Comparison of ENCODE assay signal across 1 cellular context in the genomic region with DNA sequence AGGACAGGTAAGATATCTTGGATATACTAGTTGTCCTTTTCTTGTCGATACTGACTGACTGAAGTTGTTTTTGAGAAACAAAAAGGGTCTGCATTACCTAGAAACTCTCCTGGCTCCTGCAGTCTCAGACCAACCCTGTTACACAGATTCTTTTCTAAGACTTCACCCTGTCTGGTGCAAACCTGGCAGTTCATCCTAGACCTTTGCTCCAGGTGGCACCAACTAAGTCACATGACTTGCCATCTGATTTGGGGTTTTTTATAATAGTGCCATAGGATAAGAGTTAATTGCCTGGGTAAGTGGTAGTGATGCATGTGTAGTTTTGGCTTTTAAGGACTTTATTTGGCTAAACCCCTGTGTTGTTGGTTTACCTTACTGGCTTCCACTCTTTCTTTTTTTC.
TF ChIP-seq lines count a peak whose summit lies in the region.

No MANE protein-coding gene starts in this region.

TF ChIP-seq in GM23338, 12 proteins besides CTCF, POLR2A, EP300 and RAD21 (continued from another document):
- TF ChIP-seq, protein P1, sequence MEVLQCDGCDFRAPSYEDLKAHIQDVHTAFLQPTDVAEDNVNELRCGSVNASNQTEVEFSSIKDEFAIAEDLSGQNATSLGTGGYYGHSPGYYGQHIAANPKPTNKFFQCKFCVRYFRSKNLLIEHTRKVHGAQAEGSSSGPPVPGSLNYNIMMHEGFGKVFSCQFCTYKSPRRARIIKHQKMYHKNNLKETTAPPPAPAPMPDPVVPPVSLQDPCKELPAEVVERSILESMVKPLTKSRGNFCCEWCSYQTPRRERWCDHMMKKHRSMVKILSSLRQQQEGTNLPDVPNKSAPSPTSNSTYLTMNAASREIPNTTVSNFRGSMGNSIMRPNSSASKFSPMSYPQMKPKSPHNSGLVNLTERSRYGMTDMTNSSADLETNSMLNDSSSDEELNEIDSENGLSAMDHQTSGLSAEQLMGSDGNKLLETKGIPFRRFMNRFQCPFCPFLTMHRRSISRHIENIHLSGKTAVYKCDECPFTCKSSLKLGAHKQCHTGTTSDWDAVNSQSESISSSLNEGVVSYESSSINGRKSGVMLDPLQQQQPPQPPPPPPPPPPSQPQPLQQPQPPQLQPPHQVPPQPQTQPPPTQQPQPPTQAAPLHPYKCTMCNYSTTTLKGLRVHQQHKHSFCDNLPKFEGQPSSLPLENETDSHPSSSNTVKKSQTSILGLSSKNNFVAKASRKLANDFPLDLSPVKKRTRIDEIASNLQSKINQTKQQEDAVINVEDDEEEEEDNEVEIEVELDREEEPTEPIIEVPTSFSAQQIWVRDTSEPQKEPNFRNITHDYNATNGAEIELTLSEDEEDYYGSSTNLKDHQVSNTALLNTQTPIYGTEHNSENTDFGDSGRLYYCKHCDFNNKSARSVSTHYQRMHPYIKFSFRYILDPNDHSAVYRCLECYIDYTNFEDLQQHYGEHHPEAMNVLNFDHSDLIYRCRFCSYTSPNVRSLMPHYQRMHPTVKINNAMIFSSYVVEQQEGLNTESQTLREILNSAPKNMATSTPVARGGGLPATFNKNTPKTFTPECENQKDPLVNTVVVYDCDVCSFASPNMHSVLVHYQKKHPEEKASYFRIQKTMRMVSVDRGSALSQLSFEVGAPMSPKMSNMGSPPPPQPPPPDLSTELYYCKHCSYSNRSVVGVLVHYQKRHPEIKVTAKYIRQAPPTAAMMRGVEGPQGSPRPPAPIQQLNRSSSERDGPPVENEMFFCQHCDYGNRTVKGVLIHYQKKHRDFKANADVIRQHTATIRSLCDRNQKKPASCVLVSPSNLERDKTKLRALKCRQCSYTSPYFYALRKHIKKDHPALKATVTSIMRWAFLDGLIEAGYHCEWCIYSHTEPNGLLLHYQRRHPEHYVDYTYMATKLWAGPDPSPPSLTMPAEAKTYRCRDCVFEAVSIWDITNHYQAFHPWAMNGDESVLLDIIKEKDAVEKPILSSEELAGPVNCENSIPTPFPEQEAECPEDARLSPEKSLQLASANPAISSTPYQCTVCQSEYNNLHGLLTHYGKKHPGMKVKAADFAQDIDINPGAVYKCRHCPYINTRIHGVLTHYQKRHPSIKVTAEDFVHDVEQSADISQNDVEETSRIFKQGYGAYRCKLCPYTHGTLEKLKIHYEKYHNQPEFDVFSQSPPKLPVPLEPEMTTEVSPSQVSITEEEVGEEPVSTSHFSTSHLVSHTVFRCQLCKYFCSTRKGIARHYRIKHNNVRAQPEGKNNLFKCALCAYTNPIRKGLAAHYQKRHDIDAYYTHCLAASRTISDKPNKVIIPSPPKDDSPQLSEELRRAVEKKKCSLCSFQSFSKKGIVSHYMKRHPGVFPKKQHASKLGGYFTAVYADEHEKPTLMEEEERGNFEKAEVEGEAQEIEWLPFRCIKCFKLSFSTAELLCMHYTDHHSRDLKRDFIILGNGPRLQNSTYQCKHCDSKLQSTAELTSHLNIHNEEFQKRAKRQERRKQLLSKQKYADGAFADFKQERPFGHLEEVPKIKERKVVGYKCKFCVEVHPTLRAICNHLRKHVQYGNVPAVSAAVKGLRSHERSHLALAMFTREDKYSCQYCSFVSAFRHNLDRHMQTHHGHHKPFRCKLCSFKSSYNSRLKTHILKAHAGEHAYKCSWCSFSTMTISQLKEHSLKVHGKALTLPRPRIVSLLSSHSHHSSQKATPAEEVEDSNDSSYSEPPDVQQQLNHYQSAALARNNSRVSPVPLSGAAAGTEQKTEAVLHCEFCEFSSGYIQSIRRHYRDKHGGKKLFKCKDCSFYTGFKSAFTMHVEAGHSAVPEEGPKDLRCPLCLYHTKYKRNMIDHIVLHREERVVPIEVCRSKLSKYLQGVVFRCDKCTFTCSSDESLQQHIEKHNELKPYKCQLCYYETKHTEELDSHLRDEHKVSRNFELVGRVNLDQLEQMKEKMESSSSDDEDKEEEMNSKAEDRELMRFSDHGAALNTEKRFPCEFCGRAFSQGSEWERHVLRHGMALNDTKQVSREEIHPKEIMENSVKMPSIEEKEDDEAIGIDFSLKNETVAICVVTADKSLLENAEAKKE (CRISPR knock-in tag; IDR thresholded peaks at IDR 0.05): no peak
- no peak for TF ChIP-seq JUNB (IDR thresholded peaks at IDR 0.05; ENCODE audit: unreplicated experiment)
- TF ChIP-seq EZH2 (IDR thresholded peaks at IDR 0.05; ENCODE audit: low read depth, unreplicated experiment): no peak
- no peak for TF ChIP-seq ZNF114 (CRISPR knock-in tag; IDR thresholded peaks at IDR 0.05)
- TF ChIP-seq, protein P2, sequence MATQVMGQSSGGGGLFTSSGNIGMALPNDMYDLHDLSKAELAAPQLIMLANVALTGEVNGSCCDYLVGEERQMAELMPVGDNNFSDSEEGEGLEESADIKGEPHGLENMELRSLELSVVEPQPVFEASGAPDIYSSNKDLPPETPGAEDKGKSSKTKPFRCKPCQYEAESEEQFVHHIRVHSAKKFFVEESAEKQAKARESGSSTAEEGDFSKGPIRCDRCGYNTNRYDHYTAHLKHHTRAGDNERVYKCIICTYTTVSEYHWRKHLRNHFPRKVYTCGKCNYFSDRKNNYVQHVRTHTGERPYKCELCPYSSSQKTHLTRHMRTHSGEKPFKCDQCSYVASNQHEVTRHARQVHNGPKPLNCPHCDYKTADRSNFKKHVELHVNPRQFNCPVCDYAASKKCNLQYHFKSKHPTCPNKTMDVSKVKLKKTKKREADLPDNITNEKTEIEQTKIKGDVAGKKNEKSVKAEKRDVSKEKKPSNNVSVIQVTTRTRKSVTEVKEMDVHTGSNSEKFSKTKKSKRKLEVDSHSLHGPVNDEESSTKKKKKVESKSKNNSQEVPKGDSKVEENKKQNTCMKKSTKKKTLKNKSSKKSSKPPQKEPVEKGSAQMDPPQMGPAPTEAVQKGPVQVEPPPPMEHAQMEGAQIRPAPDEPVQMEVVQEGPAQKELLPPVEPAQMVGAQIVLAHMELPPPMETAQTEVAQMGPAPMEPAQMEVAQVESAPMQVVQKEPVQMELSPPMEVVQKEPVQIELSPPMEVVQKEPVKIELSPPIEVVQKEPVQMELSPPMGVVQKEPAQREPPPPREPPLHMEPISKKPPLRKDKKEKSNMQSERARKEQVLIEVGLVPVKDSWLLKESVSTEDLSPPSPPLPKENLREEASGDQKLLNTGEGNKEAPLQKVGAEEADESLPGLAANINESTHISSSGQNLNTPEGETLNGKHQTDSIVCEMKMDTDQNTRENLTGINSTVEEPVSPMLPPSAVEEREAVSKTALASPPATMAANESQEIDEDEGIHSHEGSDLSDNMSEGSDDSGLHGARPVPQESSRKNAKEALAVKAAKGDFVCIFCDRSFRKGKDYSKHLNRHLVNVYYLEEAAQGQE (IDR thresholded peaks at IDR 0.05; ENCODE audit: unreplicated experiment): no peak
- no peak for TF ChIP-seq ZNF331 (CRISPR knock-in tag; IDR thresholded peaks at IDR 0.05; ENCODE audit: low read depth)
- no peak for TF ChIP-seq NANOG (IDR thresholded peaks at IDR 0.05; ENCODE audit: borderline replicate concordance)
- TF ChIP-seq, protein P3, sequence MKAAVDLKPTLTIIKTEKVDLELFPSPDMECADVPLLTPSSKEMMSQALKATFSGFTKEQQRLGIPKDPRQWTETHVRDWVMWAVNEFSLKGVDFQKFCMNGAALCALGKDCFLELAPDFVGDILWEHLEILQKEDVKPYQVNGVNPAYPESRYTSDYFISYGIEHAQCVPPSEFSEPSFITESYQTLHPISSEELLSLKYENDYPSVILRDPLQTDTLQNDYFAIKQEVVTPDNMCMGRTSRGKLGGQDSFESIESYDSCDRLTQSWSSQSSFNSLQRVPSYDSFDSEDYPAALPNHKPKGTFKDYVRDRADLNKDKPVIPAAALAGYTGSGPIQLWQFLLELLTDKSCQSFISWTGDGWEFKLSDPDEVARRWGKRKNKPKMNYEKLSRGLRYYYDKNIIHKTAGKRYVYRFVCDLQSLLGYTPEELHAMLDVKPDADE (IDR thresholded peaks at IDR 0.05): no peak
- TF ChIP-seq POLR2AphosphoS5 (IDR thresholded peaks at IDR 0.05; ENCODE audit: low read depth): no peak
- TF ChIP-seq STAT1 (IDR thresholded peaks at IDR 0.05; ENCODE audit: unreplicated experiment): no peak
TF ChIP-seq in GM23338: peak in this region for 0.
